Comparison of ENCODE assay signal across 1 cellular context in genomic region chr3:129026728-129027543, GRCh38.
TF ChIP-seq lines count a peak whose summit lies in the region.

No MANE protein-coding gene starts in this region.

TF ChIP-seq in GM12878, 131 proteins besides CTCF, POLR2A, EP300 and RAD21 (continued from another document and continues in another):
- TF ChIP-seq E2F8 (IDR thresholded peaks at IDR 0.05; ENCODE audit: low read depth, partially characterized antibody) (no peak), CREM (IDR thresholded peaks at IDR 0.05; ENCODE audit: low read depth) (peak; percentile 65; the same call in 1 of the 2 replicates), TCF7 (IDR thresholded peaks at IDR 0.05; ENCODE audit: borderline replicate concordance) (no peak), ZZZ3 (IDR thresholded peaks at IDR 0.05; ENCODE audit: control insufficient read depth, insufficient read length, low read depth) (no peak), FOXM1 (IDR thresholded peaks at IDR 0.05; ENCODE audit: low read depth, low read length) (no peak), NFYA (IDR thresholded peaks at IDR 0.05; ENCODE audit: borderline replicate concordance, low read depth, low read length) (no peak), RAD51 (IDR thresholded peaks at IDR 0.05) (no peak), DPF2 (IDR thresholded peaks at IDR 0.05) (peak; percentile 54; the same call in 1 of the 2 replicates), ZNF687 (IDR thresholded peaks at IDR 0.05) (peak; percentile 81), EED (IDR thresholded peaks at IDR 0.05; ENCODE audit: low read depth) (no peak), PBX3 (IDR thresholded peaks at IDR 0.05; ENCODE audit: insufficient replicate concordance, low read depth, low read length) (no peak), ZNF24 (IDR thresholded peaks at IDR 0.05) (no peak), POLR2AphosphoS5 (IDR thresholded peaks at IDR 0.05; ENCODE audit: low read length) (peak; percentile 57; the same call in 1 of the 2 replicates), FOS (IDR thresholded peaks at IDR 0.05; ENCODE audit: borderline replicate concordance, extremely low read depth, insufficient read length) (no peak), RUNX3 (IDR thresholded peaks at IDR 0.05; ENCODE audit: low read length) (no peak), NRF1 (conservative IDR thresholded peaks at IDR 0.05; ENCODE audit: low read depth, low read length) (no peak), CHD1 (IDR thresholded peaks at IDR 0.05; ENCODE audit: low read depth, low read length) (no peak), BCL11A (IDR thresholded peaks at IDR 0.05; ENCODE audit: low read depth, low read length) (no peak), HDAC6 (IDR thresholded peaks at IDR 0.05; ENCODE audit: unreplicated experiment) (no peak), PRDM15 (CRISPR knock-in tag; IDR thresholded peaks at IDR 0.05) (no peak), REST (IDR thresholded peaks at IDR 0.05; ENCODE audit: low read depth, low read length) (no peak), ZNF217 (IDR thresholded peaks at IDR 0.05) (0 out of 2 replicates have a peak, but pooled peaks have one; percentile 53), ELK1 (IDR thresholded peaks at IDR 0.05; ENCODE audit: low read depth, low read length) (0 out of 2 replicates have a peak, but pooled peaks have one; percentile 30), TARDBP (IDR thresholded peaks at IDR 0.05; ENCODE audit: borderline replicate concordance) (no peak), CHD2 (IDR thresholded peaks at IDR 0.05; ENCODE audit: borderline replicate concordance, low read depth, low read length) (0 out of 2 replicates have a peak, but pooled peaks have one; percentile 37), MEF2A (IDR thresholded peaks at IDR 0.05; ENCODE audit: insufficient read depth, low read depth, low read length) (no peak), ZBTB4 (CRISPR knock-in tag; IDR thresholded peaks at IDR 0.05) (no peak), TCF3 (IDR thresholded peaks at IDR 0.05; ENCODE audit: borderline replicate concordance, insufficient read depth, low read depth, low read length) (no peak), CEBPB (IDR thresholded peaks at IDR 0.05; ENCODE audit: borderline replicate concordance in 1 of 2, low read depth in 2 of 2, low read length in 2 of 2) (no peak), RELA (IDR thresholded peaks at IDR 0.05; ENCODE audit: borderline replicate concordance, partially characterized antibody) (no peak), TAF1 (IDR thresholded peaks at IDR 0.05; ENCODE audit: borderline replicate concordance, low read depth, low read length) (peak; percentile 39; the same call in 1 of the 2 replicates), NFXL1 (IDR thresholded peaks at IDR 0.05; ENCODE audit: borderline replicate concordance) (no peak), PAX8 (IDR thresholded peaks at IDR 0.05) (no peak), BHLHE40 (IDR thresholded peaks at IDR 0.05; ENCODE audit: borderline replicate concordance in 1 of 2, low read depth in 2 of 2, low read length in 1 of 2) (peak; percentile 48 to 87; a peak in 3 of 4 replicates), ATF2 (IDR thresholded peaks at IDR 0.05; ENCODE audit: low read length) (no peak), SMC3 (IDR thresholded peaks at IDR 0.05; ENCODE audit: borderline replicate concordance, low read length) (0 out of 2 replicates have a peak, but pooled peaks have one; percentile 5), ZNF384 (IDR thresholded peaks at IDR 0.05; ENCODE audit: borderline replicate concordance, low read depth, low read length) (no peak), EZH2 (IDR thresholded peaks at IDR 0.05; ENCODE audit: borderline replicate concordance, control insufficient read depth, low read depth, low read length) (no peak), NR2C1 (IDR thresholded peaks at IDR 0.05) (no peak)
